8 cellular contexts compared by ENCODE assay signal in genomic region chr11:63838150-63838681, GRCh38. TPM values are rescaled to one million over a fixed set of nuclear protein-coding genes. Genes with fewer than 3 reads are reported as not detected.
A peak's percentile ranks its signal among the peaks of the same experiment; 100 is the strongest.
DNase-seq lines count a peak whose midpoint lies in the region; ATAC-seq, FAIRE-seq and TF ChIP-seq lines count a peak whose summit lies in the region.

No MANE protein-coding gene starts in this region.

- peaks cover 4% of the 10 kb centered on the region for H3K9me1 ChIP-seq in keratinocyte (ENCODE audit: control insufficient read depth, extremely low read depth, insufficient read depth, low read length)

- H3K4me2 ChIP-seq in keratinocyte (ENCODE audit: control insufficient read depth, extremely low read depth, insufficient read depth, low read depth, low read length): peak overlapping the region; percentile 77

- TF ChIP-seq CTCF in keratinocyte (optimal IDR thresholded peaks at IDR 0.05 in 1 of 3, IDR thresholded peaks at IDR 0.05 in 1 of 3, conservative IDR thresholded peaks at IDR 0.05 in 1 of 3; ENCODE audit: extremely low read depth in 1 of 3, insufficient read depth in 2 of 3, low read length in 3 of 3) (no peak), suprapubic skin (IDR thresholded peaks at IDR 0.05) (no peak)

- peak in 1 of 2 donors; percentile 1 for ATAC-seq in activated naive CD4-positive, alpha-beta T cell treated with anti-CD3 and anti-CD28 coated beads, Interleukin-2, amount 50 U/mL, for 72 hours
- ATAC-seq in GM18867 (IDR thresholded peaks at IDR 0.05; ENCODE audit: unreplicated experiment): no peak
- ATAC-seq in HG02938 (IDR thresholded peaks at IDR 0.05; ENCODE audit: unreplicated experiment): no peak

- H3K27me3 ChIP-seq in keratinocyte (ENCODE audit: control insufficient read depth, extremely low read depth, insufficient read depth, low read length) (no peaks in the 10 kb centered on the region), suprapubic skin (no peaks in the 10 kb centered on the region)

- no peak for FAIRE-seq in keratinocyte (lab: Jason Lieb, UNC)

- H3K4me1 Mint-ChIP-seq in T-helper 2 cell treated with Interferon-gamma antibody and Interleukin-4, amounts not matched to agents 5 μg/mL and 100 μg/mL, for 36 hours (ENCODE audit: low read depth): peaks cover 36% of the 10 kb centered on the region

- no peaks in the 10 kb centered on the region for H3K9me3 Mint-ChIP-seq in T-helper 2 cell treated with Interferon-gamma antibody and Interleukin-4, amounts not matched to agents 5 μg/mL and 100 μg/mL, for 36 hours
- H3K9me3 Mint-ChIP-seq in activated naive CD4-positive, alpha-beta T cell treated with anti-CD3 and anti-CD28 coated beads, Interleukin-2, amount 50 U/mL, for 72 hours: no peaks in the 10 kb centered on the region

- peak overlapping the region; percentile 54 for H3K27ac ChIP-seq in keratinocyte (ENCODE audit: control insufficient read depth, insufficient read depth, low read length)
- peak overlapping the region; percentile 92 for H3K27ac ChIP-seq in suprapubic skin

- no peaks in the 10 kb centered on the region for H3K27me3 Mint-ChIP-seq in T-helper 2 cell treated with Interferon-gamma antibody and Interleukin-4, amounts not matched to agents 5 μg/mL and 100 μg/mL, for 36 hours (ENCODE audit: low read depth)

- dilution Hi-C loops in keratinocyte (cut with MboI; ENCODE audit: extremely low pct_ligation_motif_present, low sequenced_read_pairs): no loop called here

- H3K4me1 ChIP-seq in keratinocyte (ENCODE audit: control insufficient read depth, extremely low read depth, insufficient read depth, low read length) (peaks cover 33% of the 10 kb centered on the region), suprapubic skin (peaks cover 50% of the 10 kb centered on the region)

- peak overlapping the region; percentile 82 for H3K4me3 Mint-ChIP-seq in T-helper 2 cell treated with Interferon-gamma antibody and Interleukin-4, amounts not matched to agents 5 μg/mL and 100 μg/mL, for 36 hours

- H3K4me3 ChIP-seq in keratinocyte (ENCODE audit: control insufficient read depth in 2 of 3, extremely low read depth in 1 of 3, insufficient read depth in 2 of 3, low read depth in 1 of 3, low read length in 3 of 3) (peak overlapping the region in 2 of 3 experiments; percentile 45 to 64), suprapubic skin (peak overlapping the region; percentile 85)

- peaks cover 25% of the 10 kb centered on the region for H3K36me3 Mint-ChIP-seq in T-helper 2 cell treated with Interferon-gamma antibody and Interleukin-4, amounts not matched to agents 5 μg/mL and 100 μg/mL, for 36 hours (ENCODE audit: low read depth)
- H3K36me3 Mint-ChIP-seq in activated naive CD4-positive, alpha-beta T cell treated with anti-CD3 and anti-CD28 coated beads, Interleukin-2, amount 50 U/mL, for 72 hours: peaks cover 11 to 14% of the 10 kb centered on the region in 2 donors

- peak overlapping the region; percentile 79 for H3K27ac Mint-ChIP-seq in T-helper 2 cell treated with Interferon-gamma antibody and Interleukin-4, amounts not matched to agents 5 μg/mL and 100 μg/mL, for 36 hours
- peak overlapping the region; percentile 91 to 95 for H3K27ac Mint-ChIP-seq in activated naive CD4-positive, alpha-beta T cell treated with anti-CD3 and anti-CD28 coated beads, Interleukin-2, amount 50 U/mL, for 72 hours

- peaks cover 20% of the 10 kb centered on the region for H4K20me1 ChIP-seq in keratinocyte (ENCODE audit: control insufficient read depth, extremely low read depth, insufficient read depth, low read length)

- no peak for DNase-seq in T-helper 2 cell treated with Interferon-gamma antibody and Interleukin-4, amounts not matched to agents 5 μg/mL and 100 μg/mL, for 36 hours (ENCODE audit: low spot score)
- DNase-seq in T-helper 2 cell: no peak
- DNase-seq in activated naive CD4-positive, alpha-beta T cell treated with anti-CD3 and anti-CD28 coated beads, Interleukin-2, amount 50 U/mL, for 72 hours (ENCODE audit: low spot score in 2 of 2): peak in 1 of 2 donors; percentile 61
- no peak for DNase-seq in keratinocyte (ENCODE audit: low read depth, low spot score)
- DNase-seq in suprapubic skin (ENCODE audit: low spot score in 2 of 2): no peak
- no peak for DNase-seq in NCI-H128 (lab: John Stamatoyannopoulos, UW; ENCODE audit: unreplicated experiment)

- H3K9me3 ChIP-seq in keratinocyte (ENCODE audit: control insufficient read depth, low read depth, low read length) (no peaks in the 10 kb centered on the region), suprapubic skin (no peaks in the 10 kb centered on the region)

- peaks cover 41% of the 10 kb centered on the region for H3K79me2 ChIP-seq in keratinocyte (ENCODE audit: control insufficient read depth, insufficient read depth, low read length)

- WGBS in suprapubic skin: 21% methylated on average over 19 of the region's 19 CpGs

- H3K9ac ChIP-seq in keratinocyte (ENCODE audit: control insufficient read depth, extremely low read depth, insufficient read depth, low read length): peak overlapping the region; percentile 51

- H3K36me3 ChIP-seq in keratinocyte (ENCODE audit: control insufficient read depth in 2 of 2, extremely low read depth in 1 of 2, insufficient read depth in 2 of 2, low read length in 2 of 2) (peaks cover 3 to 11% of the 10 kb centered on the region in 2 experiments), suprapubic skin (no peaks in the 10 kb centered on the region)

- no peak for TF ChIP-seq POLR2A in suprapubic skin (IDR thresholded peaks at IDR 0.05)

- H2AFZ ChIP-seq in keratinocyte (ENCODE audit: control insufficient read depth, low read length): peak overlapping the region; percentile 52

- TF ChIP-seq EP300 in suprapubic skin (IDR thresholded peaks at IDR 0.05): no peak

RNA-seq across cellular contexts. Expression of gene MARK2, which starts 0.7 kb away (rescaled TPM):
- 10 to 100 TPM; 26.6 to 30.6 TPM for total RNA-seq in activated naive CD4-positive, alpha-beta T cell treated with anti-CD3 and anti-CD28 coated beads, Interleukin-2, amount 50 U/mL, for 72 hours
- polyA plus RNA-seq in keratinocyte: 18.6 to 35.2 TPM (median 20.8 TPM) in 3 replicates
- polyA plus RNA-seq in keratinocyte (2011; ENCODE audit: low read depth): 27.1 TPM
- polyA plus RNA-seq in keratinocyte (2011; cell fraction: cytosol; rRNA removed): 24.1 and 28.4 TPM in 2 replicates
- polyA plus RNA-seq in keratinocyte (2011; cell fraction: nucleus; rRNA removed): 39.0 and 42.8 TPM in 2 replicates
- polyA plus RNA-seq in keratinocyte (2012; ENCODE audit: low replicate concordance): 21.5 and 31.4 TPM in 2 replicates
- 26.5 to 45.0 TPM (median 29.9 TPM) in 3 replicates for polyA minus RNA-seq in keratinocyte
- 51.0 TPM for polyA minus RNA-seq in keratinocyte (2011; cell fraction: cytosol; rRNA and poly(A)+ RNA removed)
- 37.9 and 42.1 TPM in 2 replicates for polyA minus RNA-seq in keratinocyte (2011; cell fraction: nucleus; rRNA and poly(A)+ RNA removed)
- 10 to 100 TPM; 66.3 to 78.7 (median 71.8) TPM for total RNA-seq in suprapubic skin

RNA-seq across cellular contexts. Expression of gene SPINDOC, which starts 25.0 kb away (rescaled TPM):
- total RNA-seq in activated naive CD4-positive, alpha-beta T cell treated with anti-CD3 and anti-CD28 coated beads, Interleukin-2, amount 50 U/mL, for 72 hours: 10 to 100 TPM; 30.8 to 39.0 TPM
- 7.8 to 9.8 TPM (median 8.1 TPM) in 3 replicates for polyA plus RNA-seq in keratinocyte
- polyA plus RNA-seq in keratinocyte (2011; ENCODE audit: low read depth): 1.9 TPM
- polyA plus RNA-seq in keratinocyte (2011; cell fraction: cytosol; rRNA removed): 4.3 and 10.1 TPM in 2 replicates
- 8.5 and 9.3 TPM in 2 replicates for polyA plus RNA-seq in keratinocyte (2011; cell fraction: nucleus; rRNA removed)
- polyA plus RNA-seq in keratinocyte (2012; ENCODE audit: low replicate concordance): 6.6 and 11.2 TPM in 2 replicates
- 4.4 to 9.3 TPM (median 4.6 TPM) in 3 replicates for polyA minus RNA-seq in keratinocyte
- 7.7 TPM for polyA minus RNA-seq in keratinocyte (2011; cell fraction: cytosol; rRNA and poly(A)+ RNA removed)
- polyA minus RNA-seq in keratinocyte (2011; cell fraction: nucleus; rRNA and poly(A)+ RNA removed): 3.3 and 5.1 TPM in 2 replicates
- 1 to 10 TPM; 3.9 to 9.4 (median 6.3) TPM for total RNA-seq in suprapubic skin
